8 cellular contexts compared by ENCODE assay signal in genomic region chr6:131134950-131135243, GRCh38. TPM values are rescaled to one million over a fixed set of nuclear protein-coding genes. Genes with fewer than 3 reads are reported as not detected.
DNase-seq lines count a peak whose midpoint lies in the region; ATAC-seq and TF ChIP-seq lines count a peak whose summit lies in the region.

No MANE protein-coding gene starts in this region.

- H3K27me3 ChIP-seq in mesenchymal stem cell (ENCODE audit: control insufficient read depth in 1 of 2, insufficient read depth in 1 of 2, low read length in 2 of 2) (no peaks in the 10 kb centered on the region), upper lobe of left lung (no peaks in the 10 kb centered on the region)

- H3K36me3 ChIP-seq in mesenchymal stem cell (ENCODE audit: control insufficient read depth in 1 of 2, insufficient read depth in 2 of 2, low read depth in 1 of 2, low read length in 2 of 2) (no peaks in the 10 kb centered on the region), upper lobe of left lung (no peaks in the 10 kb centered on the region)

- no peaks in the 10 kb centered on the region for H3K27me3 Mint-ChIP-seq in activated naive CD4-positive, alpha-beta T cell treated with anti-CD3 and anti-CD28 coated beads, Interleukin-2, amount 50 U/mL, for 24 hours
- no peaks in the 10 kb centered on the region for H3K27me3 Mint-ChIP-seq in MCF 10A (ENCODE audit: insufficient read depth, unreplicated experiment)

- H2BK120ac ChIP-seq in mesenchymal stem cell (ENCODE audit: low read depth, low read length) = peak overlapping the region; percentile 96

- intact Hi-C loops in MCF 10A (cut with micrococcal nuclease) = no loop called here

- no peak overlapping the region for H3K14ac ChIP-seq in mesenchymal stem cell (ENCODE audit: low read length in 2 of 2)

- BruUV-seq in MCF 10A (replicated peaks; lab: Mats Ljungman, UMichigan) = TSS peak; percentile 73

- TF ChIP-seq CTCF in MCF 10A (IDR thresholded peaks at IDR 0.05; ENCODE audit: unreplicated experiment) (no peak), upper lobe of left lung (IDR thresholded peaks at IDR 0.05) (no peak)

- H3K27ac ChIP-seq in mesenchymal stem cell (ENCODE audit: low read length, poor library complexity, severe bottlenecking) (no peak overlapping the region), upper lobe of left lung (peak overlapping the region; percentile 89 to 93 (median 90))

- peak overlapping the region; percentile 91 for H3K27ac Mint-ChIP-seq in activated naive CD4-positive, alpha-beta T cell treated with anti-CD3 and anti-CD28 coated beads, Interleukin-2, amount 50 U/mL, for 24 hours
- H3K27ac Mint-ChIP-seq in MCF 10A (ENCODE audit: low read depth, unreplicated experiment) = peak overlapping the region; percentile 76

- peak overlapping the region; percentile 66 to 87 for H3K4me3 ChIP-seq in mesenchymal stem cell (ENCODE audit: insufficient read depth in 1 of 2, low read depth in 1 of 2, low read length in 2 of 2)
- peak overlapping the region; percentile 37 to 87 (median 76) for H3K4me3 ChIP-seq in upper lobe of left lung

- H4K8ac ChIP-seq in mesenchymal stem cell (ENCODE audit: low read length) = peak overlapping the region; percentile 96

- CTCF ChIA-PET in MCF 10A (lab: Yijun Ruan, JAX) = interaction anchor here (0.5 to 2.3 kb wide), 4 partner anchors 18 to 249 kb away, joined by 3 to 15 read pairs (median 5); no protein-coding TSS in a partner anchor

- no peaks in the 10 kb centered on the region for H3K9me3 Mint-ChIP-seq in activated naive CD4-positive, alpha-beta T cell treated with anti-CD3 and anti-CD28 coated beads, Interleukin-2, amount 50 U/mL, for 24 hours
- H3K9me3 Mint-ChIP-seq in MCF 10A (ENCODE audit: unreplicated experiment) = no peaks in the 10 kb centered on the region

- H3K4me1 Mint-ChIP-seq in activated naive CD4-positive, alpha-beta T cell treated with anti-CD3 and anti-CD28 coated beads, Interleukin-2, amount 50 U/mL, for 24 hours = peaks cover 37% of the 10 kb centered on the region
- H3K4me1 Mint-ChIP-seq in MCF 10A (ENCODE audit: insufficient read depth, unreplicated experiment) = peaks cover 7% of the 10 kb centered on the region

- H3K18ac ChIP-seq in mesenchymal stem cell (ENCODE audit: low read depth in 1 of 2, low read length in 2 of 2) = peak overlapping the region; percentile 71 to 92

- no peak overlapping the region for H3K23ac ChIP-seq in mesenchymal stem cell (ENCODE audit: low read length in 2 of 2)

- 41% methylated on average over 4 of the region's 4 CpGs for WGBS in mesenchymal stem cell
- WGBS in upper lobe of left lung, 2 donors = 2 to 6% methylated on average over 4 of the region's 4 CpGs

- peaks cover 2% of the 10 kb centered on the region for H3K36me3 Mint-ChIP-seq in activated naive CD4-positive, alpha-beta T cell treated with anti-CD3 and anti-CD28 coated beads, Interleukin-2, amount 50 U/mL, for 24 hours
- H3K36me3 Mint-ChIP-seq in MCF 10A (ENCODE audit: insufficient read depth, unreplicated experiment) = no peaks in the 10 kb centered on the region

- POLR2A ChIA-PET in MCF 10A (lab: Yijun Ruan, JAX) = no interaction called here

- DNase-seq in activated naive CD4-positive, alpha-beta T cell (lab: John Stamatoyannopoulos, UW) = no peak
- DNase-seq in MCF 10A (ENCODE audit: unreplicated experiment) = no peak
- no peak for DNase-seq in mesenchymal stem cell
- DNase-seq in upper lobe of left lung = no peak
- no peak for DNase-seq in NCI-H2196 treated with DMSO at 0.1 percent for 48 hours (lab: John Stamatoyannopoulos, UW; ENCODE audit: unreplicated experiment)

- H3K4me3 Mint-ChIP-seq in activated naive CD4-positive, alpha-beta T cell treated with anti-CD3 and anti-CD28 coated beads, Interleukin-2, amount 50 U/mL, for 24 hours = peak overlapping the region; percentile 89
- peak overlapping the region; percentile 93 for H3K4me3 Mint-ChIP-seq in MCF 10A (ENCODE audit: unreplicated experiment)

- ATAC-seq in upper lobe of left lung (ENCODE audit: low FRiP score in 2 of 2) (no peak), GM21786 (IDR thresholded peaks at IDR 0.05; ENCODE audit: unreplicated experiment) (no peak), GM21529 (IDR thresholded peaks at IDR 0.05; ENCODE audit: unreplicated experiment) (no peak)

- no peaks in the 10 kb centered on the region for H3K79me1 ChIP-seq in mesenchymal stem cell (replicated peaks; ENCODE audit: low read length, poor library complexity, severe bottlenecking)

- H3K4ac ChIP-seq in mesenchymal stem cell (ENCODE audit: low read depth in 1 of 2, low read length in 2 of 2) = peak overlapping the region in 1 of 2 experiments; percentile 84

- TF ChIP-seq EP300 in upper lobe of left lung (IDR thresholded peaks at IDR 0.05) = no peak

- TF ChIP-seq POLR2A in upper lobe of left lung (IDR thresholded peaks at IDR 0.05) = no peak

- peak overlapping the region; percentile 87 for H4K91ac ChIP-seq in mesenchymal stem cell (ENCODE audit: low read length)

- H2AFZ ChIP-seq in mesenchymal stem cell (ENCODE audit: low read depth, low read length) = peak overlapping the region; percentile 92

- peak overlapping the region; percentile 94 for H3K4me2 ChIP-seq in mesenchymal stem cell (ENCODE audit: low read length, poor library complexity, severe bottlenecking)

- H2AK5ac ChIP-seq in mesenchymal stem cell (ENCODE audit: low read length, severe bottlenecking) = no peak overlapping the region

- H2BK15ac ChIP-seq in mesenchymal stem cell (ENCODE audit: low read depth, poor library complexity, severe bottlenecking) = peak overlapping the region; percentile 60

- H3K4me1 ChIP-seq in mesenchymal stem cell (ENCODE audit: control insufficient read depth, insufficient read depth, low read depth, low read length) = no peaks in the 10 kb centered on the region
- peaks cover 6 to 15% (median 8%) of the 10 kb centered on the region in 4 donors for H3K4me1 ChIP-seq in upper lobe of left lung

- H3K9ac ChIP-seq in mesenchymal stem cell (ENCODE audit: low read length) = peak overlapping the region; percentile 89

- H3K9me3 ChIP-seq in mesenchymal stem cell (ENCODE audit: control insufficient read depth, low read length) (no peaks in the 10 kb centered on the region), upper lobe of left lung (no peaks in the 10 kb centered on the region)

- H2BK12ac ChIP-seq in mesenchymal stem cell (ENCODE audit: low read length in 2 of 2) = no peak overlapping the region

- H2BK5ac ChIP-seq in mesenchymal stem cell (ENCODE audit: low read depth, low read length, poor library complexity, severe bottlenecking) = no peak overlapping the region

RNA-seq across cellular contexts. Expression of gene AKAP7, which starts 0.4 kb away (rescaled TPM):
- total RNA-seq in MCF 10A (2022) (2.9 and 5.6 TPM in 2 replicates), upper lobe of left lung (10 to 100 TPM in 2 of 6 donors, 1 to 10 TPM in 4; 2.4 to 11.3 (median 7.1) TPM)
- 3.4 TPM for polyA plus RNA-seq in mesenchymal stem cell (2013, experiment 1 of 2)
- polyA plus RNA-seq in mesenchymal stem cell (2013, experiment 2 of 2) = 3.4 TPM
